ENCODE assay signal across 33 cellular contexts in genomic region chr7:75870557-75870956, GRCh38. TPM values are rescaled to one million over a fixed set of nuclear protein-coding genes. Genes with fewer than 3 reads are reported as not detected.
DNase-seq lines count a peak whose midpoint lies in the region; ATAC-seq and TF ChIP-seq lines count a peak whose summit lies in the region.
"Had no signal": no experiment of that assay in that cellular context is flagged by ENCODE, and none has a peak within 500 bp of the region (broad histone marks: within the 10 kb centered on the region; RNA-seq: fewer than 3 reads in every experiment).

No MANE protein-coding gene starts in this region.

- H3K4me3 Mint-ChIP-seq in activated CD4-positive, alpha-beta T cell treated with anti-CD3 and anti-CD28 coated beads for 36 hours = peak overlapping the region; percentile 37
- peak overlapping the region; percentile 55 for H3K4me3 Mint-ChIP-seq in activated naive CD8-positive, alpha-beta T cell
- H3K4me3 Mint-ChIP-seq in stimulated activated naive CD8-positive, alpha-beta T cell treated with anti-CD3 and anti-CD28 coated beads, Interleukin-15, Interleukin-2, amounts not matched to agents 100 ng/mL and 50 ng/mL, for 24 hours = peak overlapping the region; percentile 53
- H3K4me3 Mint-ChIP-seq: activated CD8-positive, alpha-beta memory T cell treated with anti-CD3 and anti-CD28 coated beads, Interleukin-2, amount 10 ng/mL, durations not matched to agents 7 days and 5 days; brain; endodermal cell; memory B cell; nephron progenitor cell had no signal

- peak; percentile 42 for DNase-seq in activated CD4-positive, alpha-beta T cell treated with anti-CD3 and anti-CD28 coated beads for 36 hours
- no peak for DNase-seq in activated CD4-positive, alpha-beta T cell treated with anti-CD3 and anti-CD28 coated beads for 4 hours
- peak; percentile 41 for DNase-seq in stimulated activated CD4-positive, alpha-beta T cell treated with anti-CD3 and anti-CD28 coated beads, Interleukin-15, amount 100 ng/mL, for 24 hours
- DNase-seq in stimulated activated CD4-positive, alpha-beta T cell treated with anti-CD3 and anti-CD28 coated beads, Interleukin-12 subunit alpha, Interleukin-12 subunit beta, amount 100 ng/mL, for 4 hours = no peak
- DNase-seq in testis = no peak
- DNase-seq: activated CD8-positive, alpha-beta memory T cell treated with anti-CD3 and anti-CD28 coated beads, Interleukin-2, amount 10 ng/mL, durations not matched to agents 7 days and 5 days; activated effector memory CD4-positive, alpha-beta T cell treated with anti-CD3 and anti-CD28 coated beads, Interleukin-2, amount 50 U/mL, for 16 hours; amniotic stem cell; Calu3; dermis blood vessel endothelial cell; DMS79; endodermal cell; HCEC 1CT; MV-4-11; NCI-H146; NCI-H226; NCI-H526 treated with DMSO at 0.1 percent for 48 hours; nephron progenitor cell; ovary had no signal

- H3K27me3 Mint-ChIP-seq in activated CD4-positive, alpha-beta T cell treated with anti-CD3 and anti-CD28 coated beads for 36 hours = peaks cover 6% of the 10 kb centered on the region
- H3K27me3 Mint-ChIP-seq in activated naive CD8-positive, alpha-beta T cell = peaks cover 2% of the 10 kb centered on the region
- H3K27me3 Mint-ChIP-seq in stimulated activated naive CD8-positive, alpha-beta T cell treated with anti-CD3 and anti-CD28 coated beads, Interleukin-15, Interleukin-2, amounts not matched to agents 100 ng/mL and 50 ng/mL, for 24 hours = peaks cover 8% of the 10 kb centered on the region

- H3K27ac Mint-ChIP-seq in activated CD4-positive, alpha-beta T cell treated with anti-CD3 and anti-CD28 coated beads for 36 hours = peak overlapping the region; percentile 78
- H3K27ac Mint-ChIP-seq in activated naive CD8-positive, alpha-beta T cell = peak overlapping the region; percentile 23
- H3K27ac Mint-ChIP-seq in stimulated activated naive CD8-positive, alpha-beta T cell treated with anti-CD3 and anti-CD28 coated beads, Interleukin-15, Interleukin-2, amounts not matched to agents 100 ng/mL and 50 ng/mL, for 24 hours = peak overlapping the region; percentile 78
- H3K27ac Mint-ChIP-seq: activated CD8-positive, alpha-beta memory T cell treated with anti-CD3 and anti-CD28 coated beads, Interleukin-2, amount 10 ng/mL, durations not matched to agents 7 days and 5 days; brain; endodermal cell; memory B cell; nephron progenitor cell had no signal

- H3K4me1 ChIP-seq in testis = peaks cover 11% of the 10 kb centered on the region

- intact Hi-C loops in activated CD4-positive, alpha-beta T cell treated with anti-CD3 and anti-CD28 coated beads for 36 hours (cut with DNase I, micrococcal nuclease) = loop anchor here in 1 of 2 experiments (1.0 to 10.0 kb wide), 3 partner anchors 8 to 294 kb away; partner anchors contain the start of gene POR
- intact Hi-C loops in testis (cut with DNase I; ENCODE audit: low total_unique reads) = no loop called here

- no peaks in the 10 kb centered on the region for H3K27me3 ChIP-seq in testis
- H3K27me3 ChIP-seq: ovary had no signal

- POLR2A ChIA-PET in activated CD4-positive, alpha-beta T cell treated with anti-CD3 and anti-CD28 coated beads for 36 hours (lab: Charles Lee) = no interaction called here

- ATAC-seq in activated CD4-positive, alpha-beta T cell treated with anti-CD3 and anti-CD28 coated beads for 36 hours = peak; percentile 47
- no peak for ATAC-seq in GM21528 (IDR thresholded peaks at IDR 0.05; ENCODE audit: low FRiP score, unreplicated experiment)
- ATAC-seq: left lobe of liver had no signal

- no peak for TF ChIP-seq POLR2A in testis (IDR thresholded peaks at IDR 0.05)

- CTCF ChIA-PET in activated CD4-positive, alpha-beta T cell treated with anti-CD3 and anti-CD28 coated beads for 36 hours (lab: Charles Lee) = interaction anchor here (0.6 to 4.7 kb wide), 2 partner anchors 50 to 150 kb away, joined by 3 to 23 read pairs; no protein-coding TSS in a partner anchor

- H3K36me3 Mint-ChIP-seq in activated CD4-positive, alpha-beta T cell treated with anti-CD3 and anti-CD28 coated beads for 36 hours (ENCODE audit: low read depth) = no peaks in the 10 kb centered on the region
- H3K36me3 Mint-ChIP-seq in activated naive CD8-positive, alpha-beta T cell = no peaks in the 10 kb centered on the region
- no peaks in the 10 kb centered on the region for H3K36me3 Mint-ChIP-seq in stimulated activated naive CD8-positive, alpha-beta T cell treated with anti-CD3 and anti-CD28 coated beads, Interleukin-15, Interleukin-2, amounts not matched to agents 100 ng/mL and 50 ng/mL, for 24 hours (ENCODE audit: low read depth)
- H3K36me3 Mint-ChIP-seq: activated CD8-positive, alpha-beta memory T cell treated with anti-CD3 and anti-CD28 coated beads, Interleukin-2, amount 10 ng/mL, durations not matched to agents 7 days and 5 days; brain; memory B cell had no signal

- H3K27ac ChIP-seq in testis = no peak overlapping the region
- H3K27ac ChIP-seq: C4-2B, ovary, PC-9, SK-N-MC, skin epidermis, thoracic aorta had no signal

- H3K36me3 ChIP-seq in testis (ENCODE audit: low read depth, missing control alignments) = no peaks in the 10 kb centered on the region
- H3K36me3 ChIP-seq: ovary, thoracic aorta had no signal

- WGBS in testis, 2 donors = 82 to 88% methylated on average over 6 of the region's 6 CpGs

- TF ChIP-seq CTCF in testis (IDR thresholded peaks at IDR 0.05) = no peak

- H3K9me3 ChIP-seq in testis = no peaks in the 10 kb centered on the region
- H3K9me3 ChIP-seq: ovary, thoracic aorta had no signal

- H3K4me1 Mint-ChIP-seq in activated CD4-positive, alpha-beta T cell treated with anti-CD3 and anti-CD28 coated beads for 36 hours = peaks cover 26% of the 10 kb centered on the region
- H3K4me1 Mint-ChIP-seq in activated naive CD8-positive, alpha-beta T cell (ENCODE audit: low read depth) = peaks cover 17% of the 10 kb centered on the region
- peaks cover 31% of the 10 kb centered on the region for H3K4me1 Mint-ChIP-seq in stimulated activated naive CD8-positive, alpha-beta T cell treated with anti-CD3 and anti-CD28 coated beads, Interleukin-15, Interleukin-2, amounts not matched to agents 100 ng/mL and 50 ng/mL, for 24 hours (ENCODE audit: low read depth)
- H3K4me1 Mint-ChIP-seq: endodermal cell had no signal

- H3K4me3 ChIP-seq in testis = no peak overlapping the region
- H3K4me3 ChIP-seq: ovary, PC-9, SK-N-MC, skin epidermis, thoracic aorta had no signal

- H3K9me3 Mint-ChIP-seq in activated CD4-positive, alpha-beta T cell treated with anti-CD3 and anti-CD28 coated beads for 36 hours (ENCODE audit: low read depth) = no peaks in the 10 kb centered on the region
- no peaks in the 10 kb centered on the region for H3K9me3 Mint-ChIP-seq in activated naive CD8-positive, alpha-beta T cell (ENCODE audit: low read depth)
- no peaks in the 10 kb centered on the region for H3K9me3 Mint-ChIP-seq in stimulated activated naive CD8-positive, alpha-beta T cell treated with anti-CD3 and anti-CD28 coated beads, Interleukin-15, Interleukin-2, amounts not matched to agents 100 ng/mL and 50 ng/mL, for 24 hours
- H3K9me3 Mint-ChIP-seq: brain, endodermal cell, memory B cell, nephron progenitor cell had no signal

RNA-seq across cellular contexts. Expression of gene RHBDD2, which starts 8.3 kb away (rescaled TPM):
- total RNA-seq in activated CD4-positive, alpha-beta T cell treated with anti-CD3 and anti-CD28 coated beads for 36 hours = 10 to 100 TPM; 21.6 to 23.2 TPM
- 100 to 1,000 TPM; 106 to 109 TPM for total RNA-seq in testis
- polyA plus RNA-seq in testis (ENCODE audit: insufficient read depth, low read depth, low replicate concordance) = 161 TPM

RNA-seq across cellular contexts. Expression of gene POR, which starts 44.4 kb away (rescaled TPM):
- total RNA-seq in activated CD4-positive, alpha-beta T cell treated with anti-CD3 and anti-CD28 coated beads for 36 hours = 10 to 100 TPM; 24.9 to 33.8 TPM
- total RNA-seq in testis = 100 to 1,000 TPM; 122 to 169 TPM
- polyA plus RNA-seq in testis (ENCODE audit: insufficient read depth, low read depth, low replicate concordance) = 98.5 TPM

RNA-seq across cellular contexts. Expression of gene CCL24, which starts 57.0 kb away (rescaled TPM):
- total RNA-seq in activated CD4-positive, alpha-beta T cell treated with anti-CD3 and anti-CD28 coated beads for 36 hours = not detected
- not detected for total RNA-seq in testis
- polyA plus RNA-seq in testis (ENCODE audit: insufficient read depth, low read depth, low replicate concordance) = 1.1 TPM
- total RNA-seq: activated CD8-positive, alpha-beta memory T cell treated with anti-CD3 and anti-CD28 coated beads, Interleukin-2, amount 10 ng/mL, durations not matched to agents 7 days and 5 days; dermis blood vessel endothelial cell; endodermal cell; fibroblast of villous mesenchyme; LHCN-M2; PC-9; renal cortical epithelial cell; thoracic aorta had no signal

Comparison
In these comparisons a context has a peak if more than half of its experiments do, and no peak if none do; other contexts are left out.
1. DNase-seq: peak in activated CD4-positive, alpha-beta T cell treated with anti-CD3 and anti-CD28 coated beads for 36 hours (single experiment) and stimulated activated CD4-positive, alpha-beta T cell treated with anti-CD3 and anti-CD28 coated beads, Interleukin-15, amount 100 ng/mL, for 24 hours (single experiment); none in activated CD4-positive, alpha-beta T cell treated with anti-CD3 and anti-CD28 coated beads for 4 hours (0 of 2), stimulated activated CD4-positive, alpha-beta T cell treated with anti-CD3 and anti-CD28 coated beads, Interleukin-12 subunit alpha, Interleukin-12 subunit beta, amount 100 ng/mL, for 4 hours (single experiment) and testis (single experiment).
2. H3K27ac Mint-ChIP-seq: peak in every context shown above with its lines; median percentile 78 in activated CD4-positive, alpha-beta T cell treated with anti-CD3 and anti-CD28 coated beads for 36 hours; 78 in stimulated activated naive CD8-positive, alpha-beta T cell treated with anti-CD3 and anti-CD28 coated beads, Interleukin-15, Interleukin-2, amounts not matched to agents 100 ng/mL and 50 ng/mL, for 24 hours; 23 in activated naive CD8-positive, alpha-beta T cell.
3. RNA of gene RHBDD2, which starts 8.3 kb away (total RNA-seq): 106 to 109 TPM in testis; 21.6 to 23.2 TPM in activated CD4-positive, alpha-beta T cell treated with anti-CD3 and anti-CD28 coated beads for 36 hours; every median in the first group is over 4 times any median in the second.
4. Peak in every context shown above with its lines, with median percentiles within 50 percentile points of each other: H3K4me3 Mint-ChIP-seq.